In the genomic region with DNA sequence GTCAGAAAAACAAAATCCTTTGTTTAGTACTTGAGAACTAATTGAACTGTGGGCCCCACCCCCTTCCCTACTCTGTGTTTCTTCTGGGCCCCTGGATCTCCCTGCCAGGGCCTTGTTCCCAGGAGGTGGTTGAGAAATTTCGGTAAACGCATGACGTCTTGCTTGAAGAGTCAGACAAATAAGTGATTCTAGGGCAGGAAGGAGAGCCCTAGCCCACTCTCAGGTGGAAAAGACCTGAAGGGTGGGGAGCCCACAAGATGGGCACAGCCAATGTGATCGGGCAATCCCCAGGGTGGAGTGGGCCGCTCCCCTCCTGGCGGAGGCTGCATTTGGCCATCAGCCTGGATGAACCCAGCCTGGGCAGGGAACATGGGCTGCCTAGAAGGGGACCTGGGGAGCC, we compare ENCODE assay signal across 13 cellular contexts. TPM values are rescaled to one million over a fixed set of nuclear protein-coding genes. Genes with fewer than 3 reads are reported as not detected.
DNase-seq lines count a peak whose midpoint lies in the region; ATAC-seq and TF ChIP-seq lines count a peak whose summit lies in the region.
"Had no signal": no experiment of that assay in that cellular context is flagged by ENCODE, and none has a peak within 500 bp of the region (broad histone marks: within the 10 kb centered on the region; RNA-seq: fewer than 3 reads in every experiment).

No MANE protein-coding gene starts in this region.

- intact Hi-C loops in dendritic cell treated with granulocyte-macrophage colony-stimulating factor and Interleukin-4, amounts not matched to agents 40 ng/mL and 50 ng/mL, for 4 days (cut with micrococcal nuclease), result no loop called here
- intact Hi-C loops in transverse colon (cut with DNase I; ENCODE audit: low total_unique reads), result no loop called here

- DNase-seq in activated effector memory CD4-positive, alpha-beta T cell treated with anti-CD3 and anti-CD28 coated beads, Interleukin-2, amount 50 U/mL, for 16 hours, result peak; percentile 53
- DNase-seq in activated effector memory CD4-positive, alpha-beta T cell treated with Interleukin-2 at 50 U/mL for 16 hours, result no peak
- DNase-seq in left kidney (ENCODE audit: low read depth, low spot score) (peak; percentile 32), transverse colon (peak; percentile 11)
- no peak for DNase-seq in activated CD4-positive, alpha-beta T cell treated with anti-CD3 and anti-CD28 coated beads for 1 hour
- DNase-seq: KG1, NCI-H2107 had no signal

- peaks cover 0 to 25% (median 13%) of the 10 kb centered on the region in 4 donors for H3K4me1 ChIP-seq in transverse colon
- H3K4me1 ChIP-seq: ascending aorta had no signal

- TF ChIP-seq EP300 in transverse colon (IDR thresholded peaks at IDR 0.05; ENCODE audit: low read depth), result no peak

- H3K27me3 Mint-ChIP-seq in dendritic cell treated with granulocyte-macrophage colony-stimulating factor and Interleukin-4, amounts not matched to agents 40 ng/mL and 50 ng/mL, for 4 days, result peaks cover 6% of the 10 kb centered on the region

- TF ChIP-seq POLR2A in transverse colon (IDR thresholded peaks at IDR 0.05), result no peak

- H3K27me3 ChIP-seq in transverse colon, result no peaks in the 10 kb centered on the region
- H3K27me3 ChIP-seq: ascending aorta had no signal

- H3K36me3 ChIP-seq in transverse colon, result no peaks in the 10 kb centered on the region
- H3K36me3 ChIP-seq: ascending aorta had no signal

- ATAC-seq in GM21526 (IDR thresholded peaks at IDR 0.05; ENCODE audit: low FRiP score, unreplicated experiment) (no peak), HG03196 (IDR thresholded peaks at IDR 0.05; ENCODE audit: unreplicated experiment) (no peak)
- ATAC-seq: Panc1 had no signal

- peak overlapping the region; percentile 57 for H3K27ac Mint-ChIP-seq in dendritic cell treated with granulocyte-macrophage colony-stimulating factor and Interleukin-4, amounts not matched to agents 40 ng/mL and 50 ng/mL, for 4 days

- H3K4me1 Mint-ChIP-seq in dendritic cell treated with granulocyte-macrophage colony-stimulating factor and Interleukin-4, amounts not matched to agents 40 ng/mL and 50 ng/mL, for 4 days (ENCODE audit: low read depth), result peaks cover 73% of the 10 kb centered on the region

- TF ChIP-seq CTCF in transverse colon (IDR thresholded peaks at IDR 0.05), result no peak

- H3K9me3 ChIP-seq in transverse colon, result no peaks in the 10 kb centered on the region
- H3K9me3 ChIP-seq: ascending aorta had no signal

- H3K36me3 Mint-ChIP-seq in dendritic cell treated with granulocyte-macrophage colony-stimulating factor and Interleukin-4, amounts not matched to agents 40 ng/mL and 50 ng/mL, for 4 days (ENCODE audit: low read depth), result no peaks in the 10 kb centered on the region

- in situ Hi-C loops in transverse colon (cut with MboI; ENCODE audit: low pct_ligation_motif_present in 1 of 4, low pct_unique_long_range_greater_than_20kb in 1 of 4, low sequenced_read_pairs in 3 of 4), result no loop called here

- no peak overlapping the region for H3K4me3 Mint-ChIP-seq in dendritic cell treated with granulocyte-macrophage colony-stimulating factor and Interleukin-4, amounts not matched to agents 40 ng/mL and 50 ng/mL, for 4 days
- H3K4me3 Mint-ChIP-seq: neural crest cell had no signal

- H3K9me3 Mint-ChIP-seq in dendritic cell treated with granulocyte-macrophage colony-stimulating factor and Interleukin-4, amounts not matched to agents 40 ng/mL and 50 ng/mL, for 4 days, result no peaks in the 10 kb centered on the region
- H3K9me3 Mint-ChIP-seq: neural crest cell had no signal

- H3K4me3 ChIP-seq in transverse colon, result no peak overlapping the region
- H3K4me3 ChIP-seq: ascending aorta had no signal

- 65 to 73% methylated on average over 3 to 6 of the region's 6 CpGs for WGBS in transverse colon (ENCODE audit: low coverage in 1 of 2), 2 donors

- no peak overlapping the region for H3K27ac ChIP-seq in transverse colon
- H3K27ac ChIP-seq: ascending aorta had no signal

RNA-seq across cellular contexts. Expression of gene P2RY2, which starts 16.8 kb away (rescaled TPM):
- 10 to 100 TPM in 3 of 4 donors, 1 to 10 TPM in 1; 8.6 to 21.4 (median 12.6) TPM for total RNA-seq in transverse colon

RNA-seq across cellular contexts. Expression of gene FCHSD2, which starts 59.1 kb away (rescaled TPM):
- 10 to 100 TPM in 3 of 4 donors, 1 to 10 TPM in 1; 9.1 to 15.9 (median 15.0) TPM for total RNA-seq in transverse colon

Comparison
In these comparisons a context has a peak if more than half of its experiments do, and no peak if none do; other contexts are left out.
1. DNase-seq: peak in activated effector memory CD4-positive, alpha-beta T cell treated with anti-CD3 and anti-CD28 coated beads, Interleukin-2, amount 50 U/mL, for 16 hours (single experiment), left kidney (single experiment) and transverse colon (single experiment); none in activated effector memory CD4-positive, alpha-beta T cell treated with Interleukin-2 at 50 U/mL for 16 hours (single experiment) and activated CD4-positive, alpha-beta T cell treated with anti-CD3 and anti-CD28 coated beads for 1 hour (single experiment).